13 cellular contexts compared by ENCODE assay signal in the genomic region with DNA sequence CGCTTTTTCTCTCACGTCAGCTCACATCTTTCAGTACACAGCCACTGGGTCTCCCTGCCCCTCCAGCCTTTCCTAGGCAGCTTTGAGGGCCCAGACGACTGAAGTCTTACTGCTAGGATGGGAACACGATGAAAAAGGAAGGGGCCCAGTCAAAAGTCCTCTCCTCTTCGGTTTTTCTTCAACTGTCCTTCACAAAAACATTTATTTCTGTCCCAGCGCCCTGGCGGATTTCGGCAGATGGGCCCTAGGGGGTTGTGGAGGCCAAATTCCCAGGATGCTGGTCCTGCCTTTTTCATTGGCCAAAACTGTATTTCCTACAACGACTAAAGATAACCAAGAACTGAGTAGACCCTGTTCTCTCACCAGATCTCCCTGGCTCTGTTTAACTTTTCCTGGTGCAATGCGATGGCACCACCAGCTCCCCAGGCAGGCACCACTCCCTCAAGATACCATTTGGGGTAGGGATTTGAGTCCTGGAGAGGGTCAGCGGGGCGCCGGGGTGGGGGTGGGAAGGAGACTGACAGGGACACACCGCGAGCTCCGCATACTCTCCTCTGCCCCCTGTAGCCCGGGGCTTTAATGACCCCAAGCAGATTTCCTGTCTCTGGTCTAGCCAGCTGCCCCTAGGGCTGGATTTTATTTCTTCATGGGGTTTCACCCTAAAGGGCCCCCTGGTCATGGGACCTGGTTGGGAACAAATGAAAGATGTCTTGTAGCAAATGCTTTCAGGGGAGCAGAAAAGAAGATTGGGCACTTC. TPM values are rescaled to one million over a fixed set of nuclear protein-coding genes. Genes with fewer than 3 reads are reported as not detected.
A peak's percentile ranks its signal among the peaks of the same experiment; 100 is the strongest.
DNase-seq lines count a peak whose midpoint lies in the region; ATAC-seq and TF ChIP-seq lines count a peak whose summit lies in the region.
"Had no signal": no experiment of that assay in that cellular context is flagged by ENCODE, and none has a peak within 500 bp of the region (broad histone marks: within the 10 kb centered on the region; RNA-seq: fewer than 3 reads in every experiment).

No MANE protein-coding gene starts in this region.

- H3K36me3 ChIP-seq in rectal smooth muscle tissue (ENCODE audit: control insufficient read depth, insufficient read depth, low read length) = no peaks in the 10 kb centered on the region

- H3K9ac ChIP-seq in rectal smooth muscle tissue (ENCODE audit: low read length) = no peak overlapping the region

- H3K36me3 Mint-ChIP-seq in WTC11 (no peaks in the 10 kb centered on the region), immature natural killer cell (peaks cover 0 to 3% (median 0%) of the 10 kb centered on the region in 3 donors)

- no peaks in the 10 kb centered on the region for H3K9me3 Mint-ChIP-seq in WTC11
- no peaks in the 10 kb centered on the region for H3K9me3 Mint-ChIP-seq in immature natural killer cell

- H3K4me1 ChIP-seq in rectal smooth muscle tissue (ENCODE audit: control insufficient read depth, insufficient read depth, low read length) = peaks cover 2% of the 10 kb centered on the region

- H3K4me3 Mint-ChIP-seq in WTC11 = peak overlapping the region; percentile 69
- H3K4me3 Mint-ChIP-seq in immature natural killer cell = no peak overlapping the region

- POLR2A ChIA-PET in WTC11 (lab: Charles Lee) = no interaction called here

- peaks cover 58% of the 10 kb centered on the region for H3K27me3 ChIP-seq in rectal smooth muscle tissue (ENCODE audit: control insufficient read depth, insufficient read depth, low read length)

- CTCF ChIA-PET in WTC11 (lab: Charles Lee) = interaction anchor here (0.6 to 9.1 kb wide), 12 partner anchors 10 to 1144 kb away, joined by 3 to 113 read pairs (median 4); partner anchors contain the start of gene SIX2

- H3K27ac Mint-ChIP-seq in WTC11 = no peak overlapping the region
- no peak overlapping the region for H3K27ac Mint-ChIP-seq in immature natural killer cell

- no peak overlapping the region for H3K27ac ChIP-seq in rectal smooth muscle tissue (ENCODE audit: low read depth, low read length)

- peaks cover 100% of the 10 kb centered on the region for H3K27me3 Mint-ChIP-seq in WTC11 (ENCODE audit: low read depth)
- peaks cover 4 to 41% (median 28%) of the 10 kb centered on the region in 3 donors for H3K27me3 Mint-ChIP-seq in immature natural killer cell (ENCODE audit: low read depth in 3 of 3)

- H3K4me1 Mint-ChIP-seq in WTC11 (peaks cover 40% of the 10 kb centered on the region), immature natural killer cell (peaks cover 4 to 6% of the 10 kb centered on the region in 2 donors)

- TF ChIP-seq CTCF in GM12872 (IDR thresholded peaks at IDR 0.05; ENCODE audit: insufficient read depth, low read depth, low read length) = 0 out of 3 replicates have a peak, but pooled peaks have one; percentile 19
- no peak for TF ChIP-seq CTCF in WTC11 (IDR thresholded peaks at IDR 0.05)
- no peak for TF ChIP-seq CTCF in fibroblast of pulmonary artery (IDR thresholded peaks at IDR 0.05; ENCODE audit: low read length, missing control alignments)

- peak; percentile 3; the same call in 1 of the 2 replicates for ATAC-seq in WTC11
- no peak for ATAC-seq in GM21423 (IDR thresholded peaks at IDR 0.05; ENCODE audit: unreplicated experiment)
- ATAC-seq: PC-3 had no signal

- peak; percentile 61 for DNase-seq in WTC11 (ENCODE audit: low spot score)
- no peak for DNase-seq in fibroblast of pulmonary artery (ENCODE audit: low read depth)
- no peak for DNase-seq in immature natural killer cell
- DNase-seq in NCI-H2029 (lab: John Stamatoyannopoulos, UW) = no peak
- no peak for DNase-seq in effector CD8-positive, alpha-beta T cell (lab: John Stamatoyannopoulos, UW)
- DNase-seq: activated CD4-positive, alpha-beta T cell treated with anti-CD3 and anti-CD28 coated beads, Interleukin-2, amount 50 U/mL, for 1 hour; cortex of kidney; MV-4-11; PC-3; stimulated activated CD4-positive, alpha-beta T cell treated with anti-CD3 and anti-CD28 coated beads, Interleukin-4, amount 100 ng/mL, for 4 hours had no signal

- H3K4me3 ChIP-seq in fibroblast of pulmonary artery (replicated peaks; ENCODE audit: low read depth, low read length) (peak overlapping the region; percentile 42), rectal smooth muscle tissue (ENCODE audit: low read length) (peak overlapping the region; percentile 45)

TF ChIP-seq in WTC11, 78 proteins besides CTCF, POLR2A, EP300 and RAD21:
- TF ChIP-seq NR1H2 (CRISPR knock-in tag; IDR thresholded peaks at IDR 0.05) = no peak
- TF ChIP-seq SMAD4 (CRISPR knock-in tag; IDR thresholded peaks at IDR 0.05) = no peak
- no peak for TF ChIP-seq USF2 (CRISPR knock-in tag; IDR thresholded peaks at IDR 0.05)
- TF ChIP-seq ZNF423 (CRISPR knock-in tag; IDR thresholded peaks at IDR 0.05) = peak; percentile 60; the same call in 1 of the 2 replicates
- TF ChIP-seq, protein P1, sequence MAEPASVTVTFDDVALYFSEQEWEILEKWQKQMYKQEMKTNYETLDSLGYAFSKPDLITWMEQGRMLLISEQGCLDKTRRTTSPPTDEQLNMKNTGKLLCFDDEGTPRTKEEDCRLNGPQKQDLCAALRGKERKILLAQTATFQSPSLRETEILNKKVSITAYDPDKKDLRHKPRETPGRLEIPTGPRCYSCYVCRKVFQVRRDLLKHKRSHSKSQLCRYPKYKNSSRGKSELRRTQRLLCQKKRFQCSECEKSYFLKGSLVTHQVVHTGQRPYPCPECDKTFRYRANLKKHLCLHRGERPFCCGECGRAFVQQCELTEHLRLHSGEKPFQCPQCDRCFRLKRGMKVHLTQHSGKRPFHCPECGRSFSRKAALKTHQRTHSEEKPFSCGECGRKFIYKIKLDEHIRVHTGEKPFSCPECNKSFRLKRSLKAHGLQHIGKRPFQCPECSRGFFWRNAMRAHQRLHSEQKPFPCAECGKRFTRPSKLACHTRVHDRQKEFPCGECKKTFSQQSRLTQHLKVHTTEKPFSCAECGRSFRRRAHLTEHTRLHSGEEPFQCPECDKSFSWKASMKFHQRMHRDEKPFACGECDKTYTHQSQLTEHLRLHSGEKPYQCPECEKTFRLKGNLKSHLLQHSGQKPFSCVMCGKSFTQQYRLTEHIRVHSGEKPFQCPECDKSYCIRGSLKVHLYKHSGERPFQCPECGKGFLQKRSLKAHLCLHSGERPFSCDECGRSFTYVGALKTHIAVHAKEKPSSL (CRISPR knock-in tag; conservative IDR thresholded peaks at IDR 0.05) = no peak

RNA-seq across cellular contexts. Expression of gene SIX2, which starts 7.4 kb away (rescaled TPM):
- 1.2 to 1.7 TPM (median 1.5 TPM) in 3 replicates for total RNA-seq in WTC11 (2021)
- not detected for polyA plus RNA-seq in immature natural killer cell
